ENCODE assay signal across 9 cellular contexts in genomic region chr6:125753218-125753936, GRCh38. TPM values are rescaled to one million over a fixed set of nuclear protein-coding genes. Genes with fewer than 3 reads are reported as not detected.
A peak's percentile ranks its signal among the peaks of the same experiment; 100 is the strongest.
DNase-seq lines count a peak whose midpoint lies in the region; ATAC-seq and TF ChIP-seq lines count a peak whose summit lies in the region.
"Had no signal": no experiment of that assay in that cellular context is flagged by ENCODE, and none has a peak within 500 bp of the region (broad histone marks: within the 10 kb centered on the region; RNA-seq: fewer than 3 reads in every experiment).

No MANE protein-coding gene starts in this region.

- ATAC-seq in GM18870 (IDR thresholded peaks at IDR 0.05; ENCODE audit: unreplicated experiment), result no peak
- no peak for ATAC-seq in HG03432 (IDR thresholded peaks at IDR 0.05; ENCODE audit: unreplicated experiment)
- no peak for ATAC-seq in HG03025 (IDR thresholded peaks at IDR 0.05; ENCODE audit: low FRiP score, unreplicated experiment)

- 42 to 48% methylated on average over 5 of the region's 5 CpGs for WGBS in testis, 2 donors

- peak; percentile 21 to 45 (median 34) for TF ChIP-seq CTCF in Peyer's patch (IDR thresholded peaks at IDR 0.05)
- peak; percentile 44 for TF ChIP-seq CTCF in fibroblast of villous mesenchyme (IDR thresholded peaks at IDR 0.05; ENCODE audit: insufficient read depth, low read depth, low read length)
- TF ChIP-seq CTCF in testis (IDR thresholded peaks at IDR 0.05), result peak in 2 of 3 experiments; percentile 41 to 42

- DNase-seq in NCI-H345 (lab: John Stamatoyannopoulos, UW) (peak; percentile 15), NCI-H345 treated with DMSO at 0.1 percent for 48 hours (lab: John Stamatoyannopoulos, UW; ENCODE audit: unreplicated experiment) (no peak), Peyer's patch (no peak), fibroblast of villous mesenchyme (ENCODE audit: low read depth) (peak; percentile 44), testis (peak; percentile 31)

- H3K27me3 ChIP-seq in Peyer's patch, result peaks cover 0 to under 1% of the 10 kb centered on the region in 2 donors
- no peaks in the 10 kb centered on the region for H3K27me3 ChIP-seq in testis

- intact Hi-C loops in testis (cut with DNase I; ENCODE audit: low total_unique reads), result loop anchor here (5.0 kb wide), 1 partner anchor 441 kb away; no protein-coding TSS in a partner anchor

- H3K27ac ChIP-seq in Peyer's patch (no peak overlapping the region), testis (peak overlapping the region in 1 of 2 donors; percentile 39)
- H3K27ac ChIP-seq: SK-N-MC had no signal

- H3K9me3 ChIP-seq in Peyer's patch (peaks cover 0 to 5% (median 0%) of the 10 kb centered on the region in 4 donors), testis (no peaks in the 10 kb centered on the region)

- no peak for TF ChIP-seq POLR2A in Peyer's patch (IDR thresholded peaks at IDR 0.05)
- TF ChIP-seq POLR2A in testis (IDR thresholded peaks at IDR 0.05), result no peak

- H3K4me1 ChIP-seq in Peyer's patch (peaks cover 0 to 15% (median 5%) of the 10 kb centered on the region in 4 donors), testis (no peaks in the 10 kb centered on the region)

- H3K36me3 ChIP-seq in Peyer's patch, result no peaks in the 10 kb centered on the region
- H3K36me3 ChIP-seq in testis (ENCODE audit: low read depth, missing control alignments), result no peaks in the 10 kb centered on the region

- H3K4me3 ChIP-seq in Peyer's patch (no peak overlapping the region), fibroblast of villous mesenchyme (ENCODE audit: low read depth, low read length) (no peak overlapping the region), testis (no peak overlapping the region)
- H3K4me3 ChIP-seq: SK-N-MC had no signal

RNA-seq across cellular contexts. Expression of gene HEY2, which starts 3.9 kb away (rescaled TPM):
- total RNA-seq in Peyer's patch (1 to 10 TPM in 1 of 4 donors, under 1 TPM in 2, not detected in 1; 0.35 to 2.0 (median 0.40) TPM), fibroblast of villous mesenchyme (0.32 TPM in 1 of 2 replicates, not detected in the other), testis (1 to 10 TPM; 7.3 to 8.7 TPM)
- 12.3 TPM for polyA plus RNA-seq in testis (ENCODE audit: insufficient read depth, low read depth, low replicate concordance)

RNA-seq across cellular contexts. Expression of gene NCOA7, which starts 37.4 kb away (rescaled TPM):
- total RNA-seq in Peyer's patch (10 to 100 TPM; 15.4 to 80.9 (median 27.7) TPM), fibroblast of villous mesenchyme (21.6 and 52.7 TPM in 2 replicates), testis (10 to 100 TPM; 18.9 to 26.7 TPM)
- polyA plus RNA-seq in testis (ENCODE audit: insufficient read depth, low read depth, low replicate concordance), result 7.5 TPM

Comparison
In these comparisons a context has a peak if more than half of its experiments do, and no peak if none do; other contexts are left out.
1. DNase-seq: peak in NCI-H345 (single experiment), fibroblast of villous mesenchyme (single experiment) and testis (single experiment); none in NCI-H345 treated with DMSO at 0.1 percent for 48 hours (single experiment) and Peyer's patch (0 of 3).
2. Peak in every context shown above with its lines, with median percentiles within 50 percentile points of each other: CTCF ChIP-seq.